In genomic region chr13:41061075-41061913, GRCh38 we compare ENCODE assay signal across 8 cellular contexts. TPM values are rescaled to one million over a fixed set of nuclear protein-coding genes. Genes with fewer than 3 reads are reported as not detected.
DNase-seq lines count a peak whose midpoint lies in the region; ATAC-seq and TF ChIP-seq lines count a peak whose summit lies in the region.

A gene with protein sequence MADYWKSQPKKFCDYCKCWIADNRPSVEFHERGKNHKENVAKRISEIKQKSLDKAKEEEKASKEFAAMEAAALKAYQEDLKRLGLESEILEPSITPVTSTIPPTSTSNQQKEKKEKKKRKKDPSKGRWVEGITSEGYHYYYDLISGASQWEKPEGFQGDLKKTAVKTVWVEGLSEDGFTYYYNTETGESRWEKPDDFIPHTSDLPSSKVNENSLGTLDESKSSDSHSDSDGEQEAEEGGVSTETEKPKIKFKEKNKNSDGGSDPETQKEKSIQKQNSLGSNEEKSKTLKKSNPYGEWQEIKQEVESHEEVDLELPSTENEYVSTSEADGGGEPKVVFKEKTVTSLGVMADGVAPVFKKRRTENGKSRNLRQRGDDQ (plus strand): TSS chr13:41061509. CDS start chr13:41061674, 165 bp downstream.

- H3K4me3 ChIP-seq in CD8-positive, alpha-beta T cell (ENCODE audit: low read depth, low read length) = peak within 1 kb of the TSS; percentile 96
- peak within 1 kb of the TSS; percentile 87 for H3K4me3 ChIP-seq in lung

- no peak for TF ChIP-seq CTCF in CD8-positive, alpha-beta T cell (IDR thresholded peaks at IDR 0.05)
- TF ChIP-seq CTCF in activated CD8-positive, alpha-beta T cell treated with anti-CD3 and anti-CD28 coated beads for 36 hours (IDR thresholded peaks at IDR 0.05) = no peak
- TF ChIP-seq CTCF in lung (IDR thresholded peaks at IDR 0.05; ENCODE audit: control extremely low read depth, extremely low read depth) = no peak

- H3K9me3 Mint-ChIP-seq in CD8-positive, alpha-beta T cell = no peaks in the 10 kb centered on the region
- H3K9me3 Mint-ChIP-seq in activated CD8-positive, alpha-beta T cell treated with anti-CD3 and anti-CD28 coated beads for 36 hours = no peaks in the 10 kb centered on the region

- intact Hi-C loops in CD8-positive, alpha-beta T cell (cut with DNase I, micrococcal nuclease) = loop anchor here (1.0 to 10.0 kb wide), 17 partner anchors 44 to 1214 kb away; partner anchors contain the start of genes KBTBD7 (in 2 of the 2), MRPS31 (in 2 of the 2), NAA16 (in 2 of the 2) and AKAP11 (in 1 of the 2)
- intact Hi-C loops in activated CD8-positive, alpha-beta T cell treated with anti-CD3 and anti-CD28 coated beads for 36 hours (cut with micrococcal nuclease) = loop anchor here (2.0 to 5.0 kb wide), 2 partner anchors 42 to 71 kb away; partner anchors contain the start of genes ELF1 and KBTBD6

- H3K27me3 ChIP-seq in CD8-positive, alpha-beta T cell (ENCODE audit: insufficient read depth, low read length) = no peaks in the 10 kb centered on the region
- no peaks in the 10 kb centered on the region for H3K27me3 ChIP-seq in lung (ENCODE audit: control insufficient read depth, insufficient read depth)

- H3K27me3 Mint-ChIP-seq in CD8-positive, alpha-beta T cell (ENCODE audit: low read depth) = no peaks in the 10 kb centered on the region
- H3K27me3 Mint-ChIP-seq in activated CD8-positive, alpha-beta T cell treated with anti-CD3 and anti-CD28 coated beads for 36 hours = peaks cover 2% of the 10 kb centered on the region

- H3K27ac ChIP-seq in CD8-positive, alpha-beta T cell (ENCODE audit: low read depth, low read length) = peak within 1 kb of the TSS; percentile 81
- H3K27ac ChIP-seq in lung (ENCODE audit: low read depth in 1 of 2, low read length in 1 of 2) = peak within 1 kb of the TSS; percentile 98

- H3K4me3 Mint-ChIP-seq in CD8-positive, alpha-beta T cell = peak within 1 kb of the TSS; percentile 100
- H3K4me3 Mint-ChIP-seq in activated CD8-positive, alpha-beta T cell treated with anti-CD3 and anti-CD28 coated beads for 36 hours = peak within 1 kb of the TSS; percentile 100

- peaks cover 50% of the 10 kb centered on the region for H3K4me1 Mint-ChIP-seq in CD8-positive, alpha-beta T cell (ENCODE audit: low read depth)
- H3K4me1 Mint-ChIP-seq in activated CD8-positive, alpha-beta T cell treated with anti-CD3 and anti-CD28 coated beads for 36 hours (ENCODE audit: low read depth) = peaks cover 40% of the 10 kb centered on the region

- peak; percentile 73 to 94 (median 82) for DNase-seq in CD8-positive, alpha-beta T cell
- DNase-seq in NCI-H82 (lab: John Stamatoyannopoulos, UW) (peak; percentile 97), ecto neural progenitor cell (ENCODE audit: low spot score) (peak; percentile 95), lung (ENCODE audit: low spot score) (peak; percentile 96)
- DNase-seq in activated CD8-positive, alpha-beta T cell treated with anti-CD3 and anti-CD28 coated beads for 36 hours = peak; percentile 94
- DNase-seq in stimulated activated CD4-positive, alpha-beta T cell treated with anti-CD3 and anti-CD28 coated beads, TNF-alpha, amount 100 ng/mL, for 24 hours (ENCODE audit: low read depth in 3 of 3) = peak; percentile 83 to 87 (median 83)

- H3K4me1 ChIP-seq in CD8-positive, alpha-beta T cell (ENCODE audit: insufficient read depth, low read length) = peaks cover 15% of the 10 kb centered on the region
- peaks cover 7 to 14% of the 10 kb centered on the region in 2 donors for H3K4me1 ChIP-seq in lung (ENCODE audit: control insufficient read depth in 2 of 2, insufficient read depth in 2 of 2, low read length in 2 of 2)

- POLR2A ChIA-PET in CD8-positive, alpha-beta T cell (lab: Charles Lee) = interaction anchor here (0.6 to 3.8 kb wide), 30 partner anchors 9 to 1417 kb away, joined by 3 to 45 read pairs (median 4); partner anchors contain the start of genes ELF1, KBTBD6, MRPS31 and MTRF1
- POLR2A ChIA-PET in activated CD8-positive, alpha-beta T cell treated with anti-CD3 and anti-CD28 coated beads for 36 hours (lab: Charles Lee) = interaction anchor here (0.6 to 3.1 kb wide), 29 partner anchors 9 to 282 kb away, joined by 3 to 38 read pairs (median 4); partner anchors contain the start of genes ELF1, KBTBD6, MTRF1 and NAA16

- ATAC-seq in CD8-positive, alpha-beta T cell = peak; percentile 58
- ATAC-seq in GM19438 (IDR thresholded peaks at IDR 0.05; ENCODE audit: low read depth, unreplicated experiment) = peak; percentile 67
- peak; percentile 62 for ATAC-seq in HG03571 (IDR thresholded peaks at IDR 0.05; ENCODE audit: unreplicated experiment)
- peak; percentile 80 for ATAC-seq in activated CD8-positive, alpha-beta T cell treated with anti-CD3 and anti-CD28 coated beads for 36 hours
- ATAC-seq in lung (ENCODE audit: insufficient read depth, low FRiP score) = peak; percentile 86

- WGBS in lung, 2 donors = 0 to 1% methylated on average over 69 to 71 of the region's 71 CpGs

- H3K36me3 Mint-ChIP-seq in CD8-positive, alpha-beta T cell = peaks cover 44% of the 10 kb centered on the region
- peaks cover 22% of the 10 kb centered on the region for H3K36me3 Mint-ChIP-seq in activated CD8-positive, alpha-beta T cell treated with anti-CD3 and anti-CD28 coated beads for 36 hours (ENCODE audit: low read depth)

- peak within 1 kb of the TSS; percentile 100 for H3K27ac Mint-ChIP-seq in CD8-positive, alpha-beta T cell
- peak within 1 kb of the TSS; percentile 100 for H3K27ac Mint-ChIP-seq in activated CD8-positive, alpha-beta T cell treated with anti-CD3 and anti-CD28 coated beads for 36 hours

- peaks cover 6% of the 10 kb centered on the region for H3K36me3 ChIP-seq in CD8-positive, alpha-beta T cell (ENCODE audit: insufficient read depth, low read length)
- H3K36me3 ChIP-seq in lung (ENCODE audit: control insufficient read depth in 2 of 2, insufficient read depth in 2 of 2, low read length in 2 of 2) = peaks cover 0 to 2% of the 10 kb centered on the region in 2 donors

- H3K9me3 ChIP-seq in CD8-positive, alpha-beta T cell (ENCODE audit: low read length) = no peaks in the 10 kb centered on the region
- no peaks in the 10 kb centered on the region for H3K9me3 ChIP-seq in lung (ENCODE audit: control insufficient read depth in 2 of 2, insufficient read depth in 1 of 2, low read length in 1 of 2)

- CTCF ChIA-PET in CD8-positive, alpha-beta T cell (lab: Charles Lee) = interaction anchor here (0.6 to 3.3 kb wide), 13 partner anchors 8 to 1287 kb away, joined by 3 to 11 read pairs (median 4); no protein-coding TSS in a partner anchor
- CTCF ChIA-PET in activated CD8-positive, alpha-beta T cell treated with anti-CD3 and anti-CD28 coated beads for 36 hours (lab: Charles Lee) = interaction anchor here (0.6 to 3.9 kb wide), 12 partner anchors 9 to 284 kb away, joined by 3 to 18 read pairs (median 4); partner anchors contain the start of gene ELF1

RNA-seq across cellular contexts. Expression of the gene that starts here (rescaled TPM):
- total RNA-seq in CD8-positive, alpha-beta T cell = 1 to 10 TPM; 6.1 to 7.2 TPM
- 10 to 100 TPM in 1 of 2 experiments, 1 to 10 TPM in 1; 9.6 to 11.8 TPM for total RNA-seq in activated CD8-positive, alpha-beta T cell treated with anti-CD3 and anti-CD28 coated beads for 36 hours
- 10 to 100 TPM in 1 of 2 donors, 1 to 10 TPM in 1; 8.1 to 10.7 TPM for total RNA-seq in lung
- polyA plus RNA-seq in lung = 10 to 100 TPM in 1 of 2 donors, 1 to 10 TPM in 1; 7.9 to 12.4 TPM

Comparison
In these comparisons a context has a peak if more than half of its experiments do, and no peak if none do; other contexts are left out.
1. Peak in every context shown above with its lines: DNase-seq, ATAC-seq, H3K4me3 ChIP-seq and H3K27ac ChIP-seq.